Comparison of ENCODE assay signal across 8 cellular contexts in the genomic region with DNA sequence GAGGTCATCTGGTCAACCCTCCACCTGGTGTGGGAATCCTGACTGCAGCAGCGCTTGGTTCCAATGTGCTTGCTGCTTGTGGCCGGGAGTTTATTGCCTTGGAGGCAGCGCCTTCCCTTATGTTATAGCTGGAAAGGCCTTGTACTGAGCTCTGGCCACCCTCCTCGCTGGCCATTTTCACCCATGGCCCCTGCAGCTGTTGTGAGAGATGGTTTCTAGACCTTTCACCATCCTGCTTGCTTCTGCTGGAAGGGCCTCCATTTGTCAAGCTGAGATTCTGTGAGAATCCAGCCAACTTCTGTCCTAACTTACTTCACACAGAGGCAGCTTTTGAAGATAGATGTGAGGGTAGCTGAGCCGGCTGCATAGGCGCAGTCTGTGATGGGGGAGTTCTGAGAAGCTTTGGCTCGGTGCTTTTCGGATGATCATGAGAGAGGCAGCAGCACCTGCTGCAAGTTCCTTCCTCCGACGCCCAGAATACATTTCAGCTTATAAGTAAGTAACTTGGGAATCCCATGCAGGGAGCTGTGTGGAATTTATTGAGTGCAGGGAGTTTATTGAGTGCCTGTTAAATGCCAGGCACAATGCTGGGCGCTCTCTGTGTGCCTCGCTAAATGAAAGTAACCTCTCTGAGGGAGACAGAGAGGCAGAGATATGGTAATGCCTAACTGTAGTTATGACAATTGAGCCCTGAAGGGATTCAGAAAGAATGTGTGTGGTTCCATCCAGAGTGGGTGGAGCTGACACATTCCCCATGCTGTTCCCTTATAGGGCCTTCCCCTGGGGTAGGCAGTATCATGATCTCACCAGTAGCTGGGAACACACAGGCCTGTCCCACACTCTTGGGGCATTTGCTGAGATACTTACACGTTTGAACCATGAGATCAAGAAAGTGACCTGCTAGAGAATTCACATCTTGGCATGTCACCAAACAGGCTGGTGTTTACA. TPM values are rescaled to one million over a fixed set of nuclear protein-coding genes. Genes with fewer than 3 reads are reported as not detected.
DNase-seq lines count a peak whose midpoint lies in the region; ATAC-seq, FAIRE-seq and TF ChIP-seq lines count a peak whose summit lies in the region.

No MANE protein-coding gene starts in this region.

- 93% methylated on average over 13 of the region's 13 CpGs for WGBS in HepG2 (ENCODE audit: low lambda C conversion rate)

- intact Hi-C loops in HepG2 (cut with micrococcal nuclease; ENCODE audit: unreplicated experiment) = no loop called here

- no TSS peak for BruUV-seq in HepG2 (replicated peaks; lab: Mats Ljungman, UMichigan)

- no peak overlapping the region for H3K4me2 ChIP-seq in HepG2 (ENCODE audit: low read depth, low read length)

- no peak for TF ChIP-seq CTCF in HepG2 (CRISPR knock-in tag; IDR thresholded peaks at IDR 0.05)

- no peak overlapping the region for H3K9ac ChIP-seq in HepG2 (ENCODE audit: insufficient read depth, low read depth, low read length)

- CTCF ChIA-PET in HepG2 (lab: Yijun Ruan, JAX; ENCODE audit: low intra/inter-chr PET ratio, low total read pairs) = no interaction called here

- DNase-seq in A172 (ENCODE audit: low spot score) = peak; percentile 76
- DNase-seq in LHCN-M2 (ENCODE audit: low read depth) = peak; percentile 76
- peak; percentile 94 for DNase-seq in dedifferentiated amniotic fluid mesenchymal stem cell (ENCODE audit: extremely low spot score)
- no peak for DNase-seq in HepG2 (ENCODE audit: low spot score)
- DNase-seq in activated CD4-positive, alpha-beta T cell treated with anti-CD3 and anti-CD28 coated beads for 1 hour = no peak
- DNase-seq in effector memory CD4-positive, alpha-beta T cell = no peak
- no peak for DNase-seq in retina

- no peaks in the 10 kb centered on the region for H3K27me3 ChIP-seq in HepG2 (ENCODE audit: control insufficient read depth in 1 of 2, insufficient read depth in 2 of 2, low read length in 2 of 2)
- H3K27me3 ChIP-seq in effector memory CD4-positive, alpha-beta T cell (replicated peaks; ENCODE audit: control insufficient read depth, insufficient read depth, low read length, poor library complexity, severe bottlenecking) = no peaks in the 10 kb centered on the region

- POLR2A ChIA-PET in HepG2 (lab: Yijun Ruan, JAX) = interaction anchor here (2.3 kb wide), 1 partner anchor 9 kb away, joined by 10 read pairs; a partner anchor contains a TSS

- no peak for FAIRE-seq in HepG2 (lab: Jason Lieb, UNC)

- peaks cover 64% of the 10 kb centered on the region for H3K4me1 ChIP-seq in HepG2 (ENCODE audit: insufficient read depth, low read length)
- no peaks in the 10 kb centered on the region for H3K4me1 ChIP-seq in effector memory CD4-positive, alpha-beta T cell (ENCODE audit: control insufficient read depth, insufficient read depth, low read length, poor library complexity, severe bottlenecking)

- H3K79me2 ChIP-seq in HepG2 (ENCODE audit: insufficient read depth, low read length) = peaks cover 84% of the 10 kb centered on the region

- peak; percentile 55 for ATAC-seq in HepG2
- no peak for ATAC-seq in HG03095 (IDR thresholded peaks at IDR 0.05; ENCODE audit: unreplicated experiment)

- no peak overlapping the region for H3K4me3 ChIP-seq in HepG2 (replicated peaks in 1 of 3; ENCODE audit: insufficient read depth in 1 of 3, low read depth in 2 of 3, low read length in 3 of 3)
- H3K4me3 ChIP-seq in effector memory CD4-positive, alpha-beta T cell (ENCODE audit: insufficient read depth, low read depth, low read length, poor library complexity, severe bottlenecking) = no peak overlapping the region

- peaks cover 7% of the 10 kb centered on the region; the same call in 1 of the 2 replicates for H4K20me1 ChIP-seq in HepG2 (ENCODE audit: insufficient read depth, low read length)

- no peak overlapping the region for H2AFZ ChIP-seq in HepG2 (ENCODE audit: low read length)

- peaks cover 0 to 5% of the 10 kb centered on the region in 2 experiments; a peak in 2 of 5 replicates for H3K36me3 ChIP-seq in HepG2 (replicated peaks in 1 of 2; ENCODE audit: control insufficient read depth in 1 of 2, insufficient read depth in 2 of 2, low read length in 2 of 2)
- no peaks in the 10 kb centered on the region for H3K36me3 ChIP-seq in effector memory CD4-positive, alpha-beta T cell (ENCODE audit: control insufficient read depth, insufficient read depth, low read length)

- no peak for TF ChIP-seq POLR2A in HepG2 (IDR thresholded peaks at IDR 0.05; ENCODE audit: insufficient read depth in 1 of 2, low read depth in 2 of 2, low read length in 2 of 2)

- TF ChIP-seq RAD21 in HepG2 (CRISPR knock-in tag; IDR thresholded peaks at IDR 0.05) = no peak

- H3K9me3 ChIP-seq in HepG2 (ENCODE audit: low read length) = no peaks in the 10 kb centered on the region
- no peaks in the 10 kb centered on the region for H3K9me3 ChIP-seq in effector memory CD4-positive, alpha-beta T cell (ENCODE audit: control insufficient read depth, low read length)

- in situ Hi-C loops in HepG2 (cut with HindIII; ENCODE audit: extremely low pct_ligation_motif_present, low pct_unique_long_range_greater_than_20kb) = loop anchor here (10.0 kb wide), 1 partner anchor 347 kb away; no protein-coding TSS in a partner anchor

- no peak overlapping the region for H3K27ac ChIP-seq in HepG2 (ENCODE audit: extremely low read length, insufficient read depth, low read length)
- no peak overlapping the region for H3K27ac ChIP-seq in effector memory CD4-positive, alpha-beta T cell (ENCODE audit: insufficient read depth, low read length, poor library complexity, severe bottlenecking)

- TF ChIP-seq EP300 in HepG2 (IDR thresholded peaks at IDR 0.05; ENCODE audit: low read depth in 2 of 2, low read length in 2 of 2) = no peak
- no peak for TF ChIP-seq EP300 in HepG2 (CRISPR knock-in tag; IDR thresholded peaks at IDR 0.05; ENCODE audit: borderline replicate concordance)

TF ChIP-seq in HepG2, 621 proteins besides CTCF, POLR2A, EP300 and RAD21:
- no peak for TF ChIP-seq ZSCAN20 (CRISPR knock-in tag; IDR thresholded peaks at IDR 0.05; ENCODE audit: borderline replicate concordance)
- TF ChIP-seq SUZ12 (IDR thresholded peaks at IDR 0.05; ENCODE audit: low read depth, low read length) = no peak

RNA-seq across cellular contexts. Expression of a gene that starts 8.9 kb away (rescaled TPM):
- total RNA-seq in A172 (2014; rRNA removed; shearing (Covaris generic)) = 9.8 and 23.8 TPM in 2 replicates
- total RNA-seq in LHCN-M2 (2014; rRNA removed) = 15.8 and 18.1 TPM in 2 replicates
- 57.5 TPM for polyA plus RNA-seq in LHCN-M2 (2012)
- 13.1 and 18.2 TPM in 2 replicates for total RNA-seq in HepG2 (2016; rRNA removed; fragmentation: Illumina TruSeq; extraction: Trizol)
- 4.1 and 4.9 TPM in 2 replicates for total RNA-seq in HepG2 (2016; cell fraction: cytosol; rRNA removed; fragmentation: Illumina TruSeq; extraction: Trizol; ENCODE audit: low read depth)
- total RNA-seq in HepG2 (2016; cell fraction: insoluble cytoplasmic fraction; rRNA removed; fragmentation: Illumina TruSeq; extraction: Trizol) = 10.5 and 19.8 TPM in 2 replicates
- 7.0 and 7.8 TPM in 2 replicates for total RNA-seq in HepG2 (2016; cell fraction: membrane; rRNA removed; fragmentation: Illumina TruSeq; extraction: Trizol)
- 22.7 and 28.6 TPM in 2 replicates for total RNA-seq in HepG2 (2016; cell fraction: nucleus; rRNA removed; fragmentation: Illumina TruSeq; extraction: Trizol)
- 22.1 and 28.0 TPM in 2 replicates for polyA plus RNA-seq in HepG2 (2011; rRNA removed)
- polyA plus RNA-seq in HepG2 (2011; cell fraction: cytosol; rRNA removed) = 5.6 and 9.5 TPM in 2 replicates
- polyA plus RNA-seq in HepG2 (2011; cell fraction: nucleus; rRNA removed) = 92.5 and 147 TPM in 2 replicates
- 14.2 and 17.3 TPM in 2 replicates for polyA plus RNA-seq in HepG2 (2012)
- polyA plus RNA-seq in HepG2 (2016; cell fraction: cytosol; fragmentation: Illumina TruSeq; extraction: Trizol; ENCODE audit: low read depth) = 2.1 and 2.2 TPM in 2 replicates
- polyA plus RNA-seq in HepG2 (2016; cell fraction: insoluble cytoplasmic fraction; fragmentation: Illumina TruSeq; extraction: Trizol; ENCODE audit: low read depth) = 12.5 and 14.6 TPM in 2 replicates
- polyA plus RNA-seq in HepG2 (2016; cell fraction: membrane; fragmentation: Illumina TruSeq; extraction: Trizol; ENCODE audit: low read depth) = 6.0 and 6.2 TPM in 2 replicates
- polyA plus RNA-seq in HepG2 (2016; cell fraction: nucleus; fragmentation: Illumina TruSeq; extraction: Trizol; ENCODE audit: insufficient read depth, low read depth) = 62.2 and 63.8 TPM in 2 replicates
- polyA minus RNA-seq in HepG2 (2011; rRNA and poly(A)+ RNA removed; ENCODE audit: low replicate concordance) = 14.1 and 41.2 TPM in 2 replicates
- polyA minus RNA-seq in HepG2 (2011; cell fraction: cytosol; rRNA and poly(A)+ RNA removed) = 7.6 and 10.5 TPM in 2 replicates
- polyA minus RNA-seq in HepG2 (2011; cell fraction: nucleus; rRNA and poly(A)+ RNA removed) = 27.8 and 33.2 TPM in 2 replicates

Comparison
In these comparisons a context has a peak if more than half of its experiments do, and no peak if none do; other contexts are left out.
1. DNase-seq: peak in A172 (single experiment), LHCN-M2 (single experiment) and dedifferentiated amniotic fluid mesenchymal stem cell (single experiment); none in HepG2 (single experiment), activated CD4-positive, alpha-beta T cell treated with anti-CD3 and anti-CD28 coated beads for 1 hour (single experiment), effector memory CD4-positive, alpha-beta T cell (0 of 3) and retina (single experiment).